ENCODE assay signal across 1 cellular context in the genomic region with DNA sequence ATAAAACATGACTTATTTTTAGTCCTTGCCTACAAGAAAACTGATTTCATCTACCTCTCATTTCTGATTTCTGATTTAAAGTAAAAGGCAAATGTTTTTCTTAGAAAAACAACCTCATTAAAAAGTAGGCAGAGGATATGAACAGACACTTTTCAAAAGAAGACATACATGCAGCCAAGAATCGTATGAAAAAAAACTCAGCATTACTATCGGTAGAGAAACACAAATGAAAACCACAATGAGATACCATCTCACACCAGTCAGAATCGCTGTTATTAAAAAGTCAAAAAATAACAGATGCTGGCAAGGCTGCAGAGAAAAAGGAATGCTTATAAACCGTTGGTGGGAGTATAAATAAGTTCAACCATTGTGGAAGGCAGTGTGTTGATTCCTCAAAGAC.
TF ChIP-seq lines count a peak whose summit lies in the region.

No MANE protein-coding gene starts in this region.

TF ChIP-seq in HCT116, 20 proteins besides CTCF, POLR2A, EP300 and RAD21:
- TF ChIP-seq EZH2phosphoT487 (IDR thresholded peaks at IDR 0.05; ENCODE audit: borderline replicate concordance) (no peak), YY1 (IDR thresholded peaks at IDR 0.05; ENCODE audit: extremely low read depth, insufficient replicate concordance, low read depth, low read length) (no peak)
- TF ChIP-seq, protein P1, sequence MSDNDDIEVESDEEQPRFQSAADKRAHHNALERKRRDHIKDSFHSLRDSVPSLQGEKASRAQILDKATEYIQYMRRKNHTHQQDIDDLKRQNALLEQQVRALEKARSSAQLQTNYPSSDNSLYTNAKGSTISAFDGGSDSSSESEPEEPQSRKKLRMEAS (IDR thresholded peaks at IDR 0.05) = no peak
- TF ChIP-seq, protein P2, sequence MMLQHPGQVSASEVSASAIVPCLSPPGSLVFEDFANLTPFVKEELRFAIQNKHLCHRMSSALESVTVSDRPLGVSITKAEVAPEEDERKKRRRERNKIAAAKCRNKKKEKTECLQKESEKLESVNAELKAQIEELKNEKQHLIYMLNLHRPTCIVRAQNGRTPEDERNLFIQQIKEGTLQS (IDR thresholded peaks at IDR 0.05) = no peak
